ENCODE assay signal across 14 cellular contexts in genomic region chr9:84990416-84990815, GRCh38.
DNase-seq lines count a peak whose midpoint lies in the region; TF ChIP-seq lines count a peak whose summit lies in the region.
"Had no signal": no experiment of that assay in that cellular context is flagged by ENCODE, and none has a peak within 500 bp of the region (broad histone marks: within the 10 kb centered on the region; RNA-seq: fewer than 3 reads in every experiment).

No MANE protein-coding gene starts in this region.

- H3K27me3 ChIP-seq in ectodermal cell (ENCODE audit: control insufficient read depth, insufficient read depth, low read length, poor library complexity, severe bottlenecking) (no peaks in the 10 kb centered on the region), ovary (no peaks in the 10 kb centered on the region)

- no peak for TF ChIP-seq EP300 in ovary (IDR thresholded peaks at IDR 0.05)

- peaks cover 14% of the 10 kb centered on the region for H3K4me1 ChIP-seq in ectodermal cell (ENCODE audit: control insufficient read depth, insufficient read depth, low read length)
- no peaks in the 10 kb centered on the region for H3K4me1 ChIP-seq in mesodermal cell (ENCODE audit: control insufficient read depth, insufficient read depth, low read length, poor library complexity, severe bottlenecking)
- H3K4me1 ChIP-seq in ovary (ENCODE audit: insufficient read depth) = no peaks in the 10 kb centered on the region

- DNase-seq in amygdala (lab: John Stamatoyannopoulos, UW) = peak in 46 of 56 donors; percentile 22 to 95 (median 60)
- DNase-seq in substantia nigra (lab: John Stamatoyannopoulos, UW) = peak in 38 of 49 donors; percentile 15 to 84 (median 55)
- no peak for DNase-seq in T-helper 9 cell
- no peak for DNase-seq in ovary
- DNase-seq in activated CD4-positive, alpha-beta T cell treated with anti-CD3 and anti-CD28 coated beads for 48 hours = no peak
- DNase-seq: activated CD8-positive, alpha-beta T cell treated with anti-CD3 and anti-CD28 coated beads for 36 hours; DMS 273 treated with DMSO at 0.1 percent for 48 hours; MV-4-11; NCI-H526 treated with DMSO at 0.1 percent for 48 hours; PC-3; stimulated activated CD4-positive, alpha-beta T cell treated with anti-CD3 and anti-CD28 coated beads, Interleukin-12 subunit alpha, Interleukin-12 subunit beta, amount 100 ng/mL, for 4 hours; stimulated activated naive CD8-positive, alpha-beta T cell treated with anti-CD3 and anti-CD28 coated beads, Interleukin-15, Interleukin-2, amounts not matched to agents 100 U/mL and 50 U/mL, for 24 hours had no signal

- H3K9me3 ChIP-seq in ectodermal cell (ENCODE audit: control insufficient read depth, low read length) (no peaks in the 10 kb centered on the region), mesodermal cell (ENCODE audit: control insufficient read depth, low read length) (no peaks in the 10 kb centered on the region), ovary (no peaks in the 10 kb centered on the region)

- intact Hi-C loops in ovary (cut with DNase I) = no loop called here

- TF ChIP-seq CTCF in ovary (IDR thresholded peaks at IDR 0.05) = no peak

- H3K4me3 ChIP-seq in ectodermal cell (ENCODE audit: insufficient read depth, low read depth, low read length) = no peak overlapping the region
- no peak overlapping the region for H3K4me3 ChIP-seq in mesodermal cell (ENCODE audit: extremely low read depth, insufficient read depth, low read length, poor library complexity, severe bottlenecking)
- no peak overlapping the region for H3K4me3 ChIP-seq in ovary

- H3K36me3 ChIP-seq in ectodermal cell (ENCODE audit: control insufficient read depth, insufficient read depth, low read length) (no peaks in the 10 kb centered on the region), mesodermal cell (ENCODE audit: control insufficient read depth, insufficient read depth, low read length) (no peaks in the 10 kb centered on the region), ovary (no peaks in the 10 kb centered on the region)

- H3K27ac ChIP-seq in ectodermal cell (ENCODE audit: insufficient read depth, low read depth, low read length, poor library complexity, severe bottlenecking) = peak overlapping the region; percentile 57
- peak overlapping the region; percentile 54 for H3K27ac ChIP-seq in mesodermal cell (ENCODE audit: low read depth, low read length, severe bottlenecking)
- peak overlapping the region; percentile 62 for H3K27ac ChIP-seq in substantia nigra (ENCODE audit: low read depth, low read length, poor library complexity, severe bottlenecking)
- no peak overlapping the region for H3K27ac ChIP-seq in ovary

- 65 to 83% methylated on average over 6 of the region's 6 CpGs for WGBS in ectodermal cell, 2 experiments
- WGBS in mesodermal cell (ENCODE audit: insufficient coverage in 2 of 2), 2 experiments = 88 to 96% methylated on average over 6 of the region's 6 CpGs
- 79 to 88% (median 80%) methylated on average over 6 of the region's 6 CpGs for WGBS in ovary, 3 donors

- TF ChIP-seq POLR2A in ovary (IDR thresholded peaks at IDR 0.05) = no peak

Comparison
In these comparisons a context has a peak if more than half of its experiments do, and no peak if none do; other contexts are left out.
1. DNase-seq: peak in amygdala (46 of 56) and substantia nigra (38 of 49); none in T-helper 9 cell (single experiment), ovary (0 of 5) and activated CD4-positive, alpha-beta T cell treated with anti-CD3 and anti-CD28 coated beads for 48 hours (single experiment).
2. H3K27ac ChIP-seq: peak in ectodermal cell (single experiment), mesodermal cell (single experiment) and substantia nigra (single experiment); none in ovary (0 of 2).